2 cellular contexts compared by ENCODE assay signal in the genomic region with DNA sequence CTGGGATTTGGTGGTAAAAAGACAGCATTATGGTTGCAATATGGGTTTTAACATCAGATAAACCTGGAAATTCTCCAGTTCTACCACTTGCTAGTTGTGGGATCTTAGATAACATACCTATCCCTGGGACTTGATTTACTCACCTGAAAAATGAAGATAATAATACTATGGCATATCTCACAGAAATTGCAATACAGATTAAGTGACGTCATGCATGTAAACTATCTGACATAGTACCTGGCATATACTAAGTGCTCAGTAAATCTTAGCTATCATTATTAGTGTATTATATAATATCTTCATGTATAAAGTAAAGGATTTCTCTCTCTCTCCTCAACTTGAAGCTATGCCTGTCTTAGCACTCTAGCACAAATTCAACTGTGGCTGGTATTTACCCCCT.
TF ChIP-seq lines count a peak whose summit lies in the region.

No MANE protein-coding gene starts in this region.

TF ChIP-seq in HepG2, 621 proteins besides CTCF, POLR2A, EP300 and RAD21 (continued from another document):
- TF ChIP-seq, protein P1, sequence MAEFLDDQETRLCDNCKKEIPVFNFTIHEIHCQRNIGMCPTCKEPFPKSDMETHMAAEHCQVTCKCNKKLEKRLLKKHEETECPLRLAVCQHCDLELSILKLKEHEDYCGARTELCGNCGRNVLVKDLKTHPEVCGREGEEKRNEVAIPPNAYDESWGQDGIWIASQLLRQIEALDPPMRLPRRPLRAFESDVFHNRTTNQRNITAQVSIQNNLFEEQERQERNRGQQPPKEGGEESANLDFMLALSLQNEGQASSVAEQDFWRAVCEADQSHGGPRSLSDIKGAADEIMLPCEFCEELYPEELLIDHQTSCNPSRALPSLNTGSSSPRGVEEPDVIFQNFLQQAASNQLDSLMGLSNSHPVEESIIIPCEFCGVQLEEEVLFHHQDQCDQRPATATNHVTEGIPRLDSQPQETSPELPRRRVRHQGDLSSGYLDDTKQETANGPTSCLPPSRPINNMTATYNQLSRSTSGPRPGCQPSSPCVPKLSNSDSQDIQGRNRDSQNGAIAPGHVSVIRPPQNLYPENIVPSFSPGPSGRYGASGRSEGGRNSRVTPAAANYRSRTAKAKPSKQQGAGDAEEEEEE (CRISPR knock-in tag; IDR thresholded peaks at IDR 0.05; ENCODE audit: borderline replicate concordance): no peak
- TF ChIP-seq CREB1 (IDR thresholded peaks at IDR 0.05): peak; percentile 83
- no peak for TF ChIP-seq CREB1 (CRISPR knock-in tag; IDR thresholded peaks at IDR 0.05)
- no peak for TF ChIP-seq ZIK1 (CRISPR knock-in tag; IDR thresholded peaks at IDR 0.05; ENCODE audit: borderline replicate concordance, low read depth)
- TF ChIP-seq ZNF878 (CRISPR knock-in tag; IDR thresholded peaks at IDR 0.05): no peak
- no peak for TF ChIP-seq HNF4G (IDR thresholded peaks at IDR 0.05; ENCODE audit: borderline replicate concordance, low read depth, low read length)
- TF ChIP-seq HNF4G (CRISPR knock-in tag; IDR thresholded peaks at IDR 0.05; ENCODE audit: borderline replicate concordance, low read depth): no peak
- TF ChIP-seq KDM3A (CRISPR knock-in tag; IDR thresholded peaks at IDR 0.05; ENCODE audit: low read depth): no peak
- TF ChIP-seq ATF7 (IDR thresholded peaks at IDR 0.05): peak; percentile 89
- TF ChIP-seq ATF7 (CRISPR knock-in tag; IDR thresholded peaks at IDR 0.05): no peak

TF ChIP-seq in H1, 55 proteins besides CTCF, POLR2A, EP300 and RAD21 (continued from another document):
- TF ChIP-seq, protein P2, sequence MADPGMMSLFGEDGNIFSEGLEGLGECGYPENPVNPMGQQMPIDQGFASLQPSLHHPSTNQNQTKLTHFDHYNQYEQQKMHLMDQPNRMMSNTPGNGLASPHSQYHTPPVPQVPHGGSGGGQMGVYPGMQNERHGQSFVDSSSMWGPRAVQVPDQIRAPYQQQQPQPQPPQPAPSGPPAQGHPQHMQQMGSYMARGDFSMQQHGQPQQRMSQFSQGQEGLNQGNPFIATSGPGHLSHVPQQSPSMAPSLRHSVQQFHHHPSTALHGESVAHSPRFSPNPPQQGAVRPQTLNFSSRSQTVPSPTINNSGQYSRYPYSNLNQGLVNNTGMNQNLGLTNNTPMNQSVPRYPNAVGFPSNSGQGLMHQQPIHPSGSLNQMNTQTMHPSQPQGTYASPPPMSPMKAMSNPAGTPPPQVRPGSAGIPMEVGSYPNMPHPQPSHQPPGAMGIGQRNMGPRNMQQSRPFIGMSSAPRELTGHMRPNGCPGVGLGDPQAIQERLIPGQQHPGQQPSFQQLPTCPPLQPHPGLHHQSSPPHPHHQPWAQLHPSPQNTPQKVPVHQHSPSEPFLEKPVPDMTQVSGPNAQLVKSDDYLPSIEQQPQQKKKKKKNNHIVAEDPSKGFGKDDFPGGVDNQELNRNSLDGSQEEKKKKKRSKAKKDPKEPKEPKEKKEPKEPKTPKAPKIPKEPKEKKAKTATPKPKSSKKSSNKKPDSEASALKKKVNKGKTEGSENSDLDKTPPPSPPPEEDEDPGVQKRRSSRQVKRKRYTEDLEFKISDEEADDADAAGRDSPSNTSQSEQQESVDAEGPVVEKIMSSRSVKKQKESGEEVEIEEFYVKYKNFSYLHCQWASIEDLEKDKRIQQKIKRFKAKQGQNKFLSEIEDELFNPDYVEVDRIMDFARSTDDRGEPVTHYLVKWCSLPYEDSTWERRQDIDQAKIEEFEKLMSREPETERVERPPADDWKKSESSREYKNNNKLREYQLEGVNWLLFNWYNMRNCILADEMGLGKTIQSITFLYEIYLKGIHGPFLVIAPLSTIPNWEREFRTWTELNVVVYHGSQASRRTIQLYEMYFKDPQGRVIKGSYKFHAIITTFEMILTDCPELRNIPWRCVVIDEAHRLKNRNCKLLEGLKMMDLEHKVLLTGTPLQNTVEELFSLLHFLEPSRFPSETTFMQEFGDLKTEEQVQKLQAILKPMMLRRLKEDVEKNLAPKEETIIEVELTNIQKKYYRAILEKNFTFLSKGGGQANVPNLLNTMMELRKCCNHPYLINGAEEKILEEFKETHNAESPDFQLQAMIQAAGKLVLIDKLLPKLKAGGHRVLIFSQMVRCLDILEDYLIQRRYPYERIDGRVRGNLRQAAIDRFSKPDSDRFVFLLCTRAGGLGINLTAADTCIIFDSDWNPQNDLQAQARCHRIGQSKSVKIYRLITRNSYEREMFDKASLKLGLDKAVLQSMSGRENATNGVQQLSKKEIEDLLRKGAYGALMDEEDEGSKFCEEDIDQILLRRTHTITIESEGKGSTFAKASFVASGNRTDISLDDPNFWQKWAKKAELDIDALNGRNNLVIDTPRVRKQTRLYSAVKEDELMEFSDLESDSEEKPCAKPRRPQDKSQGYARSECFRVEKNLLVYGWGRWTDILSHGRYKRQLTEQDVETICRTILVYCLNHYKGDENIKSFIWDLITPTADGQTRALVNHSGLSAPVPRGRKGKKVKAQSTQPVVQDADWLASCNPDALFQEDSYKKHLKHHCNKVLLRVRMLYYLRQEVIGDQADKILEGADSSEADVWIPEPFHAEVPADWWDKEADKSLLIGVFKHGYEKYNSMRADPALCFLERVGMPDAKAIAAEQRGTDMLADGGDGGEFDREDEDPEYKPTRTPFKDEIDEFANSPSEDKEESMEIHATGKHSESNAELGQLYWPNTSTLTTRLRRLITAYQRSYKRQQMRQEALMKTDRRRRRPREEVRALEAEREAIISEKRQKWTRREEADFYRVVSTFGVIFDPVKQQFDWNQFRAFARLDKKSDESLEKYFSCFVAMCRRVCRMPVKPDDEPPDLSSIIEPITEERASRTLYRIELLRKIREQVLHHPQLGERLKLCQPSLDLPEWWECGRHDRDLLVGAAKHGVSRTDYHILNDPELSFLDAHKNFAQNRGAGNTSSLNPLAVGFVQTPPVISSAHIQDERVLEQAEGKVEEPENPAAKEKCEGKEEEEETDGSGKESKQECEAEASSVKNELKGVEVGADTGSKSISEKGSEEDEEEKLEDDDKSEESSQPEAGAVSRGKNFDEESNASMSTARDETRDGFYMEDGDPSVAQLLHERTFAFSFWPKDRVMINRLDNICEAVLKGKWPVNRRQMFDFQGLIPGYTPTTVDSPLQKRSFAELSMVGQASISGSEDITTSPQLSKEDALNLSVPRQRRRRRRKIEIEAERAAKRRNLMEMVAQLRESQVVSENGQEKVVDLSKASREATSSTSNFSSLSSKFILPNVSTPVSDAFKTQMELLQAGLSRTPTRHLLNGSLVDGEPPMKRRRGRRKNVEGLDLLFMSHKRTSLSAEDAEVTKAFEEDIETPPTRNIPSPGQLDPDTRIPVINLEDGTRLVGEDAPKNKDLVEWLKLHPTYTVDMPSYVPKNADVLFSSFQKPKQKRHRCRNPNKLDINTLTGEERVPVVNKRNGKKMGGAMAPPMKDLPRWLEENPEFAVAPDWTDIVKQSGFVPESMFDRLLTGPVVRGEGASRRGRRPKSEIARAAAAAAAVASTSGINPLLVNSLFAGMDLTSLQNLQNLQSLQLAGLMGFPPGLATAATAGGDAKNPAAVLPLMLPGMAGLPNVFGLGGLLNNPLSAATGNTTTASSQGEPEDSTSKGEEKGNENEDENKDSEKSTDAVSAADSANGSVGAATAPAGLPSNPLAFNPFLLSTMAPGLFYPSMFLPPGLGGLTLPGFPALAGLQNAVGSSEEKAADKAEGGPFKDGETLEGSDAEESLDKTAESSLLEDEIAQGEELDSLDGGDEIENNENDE (IDR thresholded peaks at IDR 0.05; ENCODE audit: insufficient replicate concordance, low read length): no peak
- no peak for TF ChIP-seq CBX8 (IDR thresholded peaks at IDR 0.05; ENCODE audit: borderline replicate concordance, low read depth, low read length)
- no peak for TF ChIP-seq EGR1 (IDR thresholded peaks at IDR 0.05; ENCODE audit: borderline replicate concordance, low read depth, low read length)
- TF ChIP-seq KDM5A (IDR thresholded peaks at IDR 0.05; ENCODE audit: low read length): no peak
- no peak for TF ChIP-seq NANOG (IDR thresholded peaks at IDR 0.05; ENCODE audit: insufficient read depth, low read depth, low read length, poor library complexity, severe bottlenecking)
- TF ChIP-seq CBX5 (IDR thresholded peaks at IDR 0.05; ENCODE audit: low read depth, low read length): no peak
- no peak for TF ChIP-seq TCF12 (IDR thresholded peaks at IDR 0.05; ENCODE audit: low read depth, low read length)
- no peak for TF ChIP-seq GABPA (IDR thresholded peaks at IDR 0.05; ENCODE audit: borderline replicate concordance, insufficient read depth, low read length)
